18 cellular contexts compared by ENCODE assay signal in the genomic region with DNA sequence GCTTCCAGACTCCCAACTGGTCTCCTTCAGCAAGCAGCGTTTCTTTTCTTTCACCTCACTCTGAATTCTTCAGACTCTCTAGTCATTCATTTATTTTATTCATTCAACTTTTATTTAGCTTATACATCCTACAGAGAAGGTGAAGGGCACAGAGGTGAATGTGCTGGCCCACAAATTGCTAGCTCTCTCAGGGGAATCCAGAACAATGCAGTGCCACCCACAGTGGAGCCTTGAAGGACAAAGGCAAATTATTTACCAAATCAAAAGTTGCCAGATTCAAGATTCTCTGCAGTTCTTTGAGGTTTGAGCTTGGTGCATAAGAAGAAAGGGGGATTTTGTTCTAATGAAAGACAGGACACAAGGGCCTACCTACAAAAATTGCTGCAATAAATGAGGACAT. TPM values are rescaled to one million over a fixed set of nuclear protein-coding genes. Genes with fewer than 3 reads are reported as not detected.
DNase-seq lines count a peak whose midpoint lies in the region; ATAC-seq, FAIRE-seq and TF ChIP-seq lines count a peak whose summit lies in the region.
"Had no signal": no experiment of that assay in that cellular context is flagged by ENCODE, and none has a peak within 500 bp of the region (broad histone marks: within the 10 kb centered on the region; RNA-seq: fewer than 3 reads in every experiment).

No MANE protein-coding gene starts in this region.

- ATAC-seq in GM23338 (peak; percentile 38), IMR-90 (ENCODE audit: low read depth) (no peak), pancreas (no peak)
- ATAC-seq: CD8-positive, alpha-beta T cell; K562 had no signal

- H3K9me3 ChIP-seq in IMR-90 (ENCODE audit: control insufficient read depth, insufficient read depth, low read length) (no peaks in the 10 kb centered on the region), astrocyte (ENCODE audit: insufficient read depth, low read depth, low read length) (no peaks in the 10 kb centered on the region), neural progenitor cell (ENCODE audit: low read depth) (no peaks in the 10 kb centered on the region), MG63 (no peaks in the 10 kb centered on the region), pancreas (no peaks in the 10 kb centered on the region), left ventricle myocardium inferior (replicated peaks) (no peaks in the 10 kb centered on the region)
- H3K9me3 ChIP-seq: BE2C, Caco-2 had no signal

- H3K4me1 Mint-ChIP-seq in GM23338 (peaks cover 32% of the 10 kb centered on the region), astrocyte (ENCODE audit: low read depth, unreplicated experiment) (peaks cover 12% of the 10 kb centered on the region), neural progenitor cell (peaks cover 65% of the 10 kb centered on the region)

- no peaks in the 10 kb centered on the region for H3K9me2 ChIP-seq in GM23338 (ENCODE audit: insufficient read depth)

- TF ChIP-seq POLR2A in IMR-90 (IDR thresholded peaks at IDR 0.05; ENCODE audit: low read depth, low read length), result no peak

- peaks cover 16% of the 10 kb centered on the region for H3K27me3 Mint-ChIP-seq in GM23338 (ENCODE audit: insufficient read depth, low read depth, poor library complexity)
- H3K27me3 Mint-ChIP-seq in astrocyte (ENCODE audit: low read depth, unreplicated experiment), result no peaks in the 10 kb centered on the region
- H3K27me3 Mint-ChIP-seq in neural progenitor cell (ENCODE audit: insufficient read depth, low read depth), result peaks cover 2% of the 10 kb centered on the region

- H3K27ac ChIP-seq in GM23338 (ENCODE audit: low read depth) (peak overlapping the region; percentile 46; the same call in 1 of the 2 replicates), IMR-90 (ENCODE audit: insufficient read depth, low read length) (no peak overlapping the region), astrocyte (ENCODE audit: low read depth, low read length) (no peak overlapping the region), neural progenitor cell (no peak overlapping the region), pancreas (no peak overlapping the region), left ventricle myocardium inferior (replicated peaks) (no peak overlapping the region)
- H3K27ac ChIP-seq: C4-2B, GM23248 had no signal

- H3F3A ChIP-seq in GM23338 (replicated peaks; ENCODE audit: low read depth) (no peaks in the 10 kb centered on the region), neural progenitor cell (ENCODE audit: low read depth) (peaks cover 28% of the 10 kb centered on the region)

- H3K4me3 ChIP-seq in GM23338 (no peak overlapping the region), IMR-90 (ENCODE audit: insufficient read depth, low read depth, low read length) (no peak overlapping the region), astrocyte (ENCODE audit: insufficient read depth, low read depth, low read length) (no peak overlapping the region), neural progenitor cell (no peak overlapping the region), MG63 (no peak overlapping the region), pancreas (no peak overlapping the region), left ventricle myocardium inferior (no peak overlapping the region)
- H3K4me3 ChIP-seq: GM23248, K562 had no signal

- H3K9ac ChIP-seq in IMR-90 (ENCODE audit: low read depth, low read length) (no peak overlapping the region), astrocyte (ENCODE audit: low read length) (no peak overlapping the region), neural progenitor cell (no peak overlapping the region)
- H3K9ac ChIP-seq: GM23248 had no signal

- no peak overlapping the region for H3K4ac ChIP-seq in IMR-90 (ENCODE audit: low read depth, low read length)

- H3K27me3 ChIP-seq in GM23338 (ENCODE audit: insufficient read depth), result no peaks in the 10 kb centered on the region
- no peaks in the 10 kb centered on the region for H3K27me3 ChIP-seq in IMR-90 (ENCODE audit: control insufficient read depth, insufficient read depth, low read length)
- no peaks in the 10 kb centered on the region for H3K27me3 ChIP-seq in astrocyte (ENCODE audit: insufficient read depth, low read length)
- H3K27me3 ChIP-seq in neural progenitor cell, result no peaks in the 10 kb centered on the region
- H3K27me3 ChIP-seq in MG63, result no peaks in the 10 kb centered on the region
- H3K27me3 ChIP-seq in pancreas, result no peaks in the 10 kb centered on the region
- no peaks in the 10 kb centered on the region for H3K27me3 ChIP-seq in left ventricle myocardium inferior (ENCODE audit: low read depth)
- H3K27me3 ChIP-seq: BE2C had no signal

- no peak overlapping the region for H2AK9ac ChIP-seq in IMR-90 (replicated peaks; ENCODE audit: low read depth, low read length, poor library complexity)

- no peak overlapping the region for H4K91ac ChIP-seq in IMR-90 (ENCODE audit: insufficient read depth, low read depth, low read length)

- H3K4me2 ChIP-seq in GM23338 (0 out of 2 replicates have a peak overlapping the region, but pooled peaks have one; percentile 22), IMR-90 (ENCODE audit: low read depth, low read length) (no peak overlapping the region), astrocyte (ENCODE audit: low read length) (no peak overlapping the region), neural progenitor cell (no peak overlapping the region)

- CTCF ChIA-PET in IMR-90 (lab: Yijun Ruan, JAX), result no interaction called here

- H3K79me2 ChIP-seq in GM23338 (replicated peaks; ENCODE audit: insufficient read depth) (no peaks in the 10 kb centered on the region), astrocyte (ENCODE audit: insufficient read depth, low read length) (no peaks in the 10 kb centered on the region), neural progenitor cell (ENCODE audit: low read depth) (no peaks in the 10 kb centered on the region)

- no TSS peak for BruUV-seq in IMR-90 (replicated peaks; lab: Mats Ljungman, UMichigan)

- H2BK15ac ChIP-seq in IMR-90 (ENCODE audit: low read depth, low read length), result no peak overlapping the region

- H3K4me1 ChIP-seq in GM23338 (ENCODE audit: insufficient read depth), result peaks cover 24% of the 10 kb centered on the region
- H3K4me1 ChIP-seq in IMR-90 (ENCODE audit: control insufficient read depth, insufficient read depth, low read length), result peaks cover 18% of the 10 kb centered on the region
- H3K4me1 ChIP-seq in astrocyte (ENCODE audit: insufficient read depth, low read length), result peaks cover 22% of the 10 kb centered on the region
- peaks cover 38% of the 10 kb centered on the region for H3K4me1 ChIP-seq in neural progenitor cell
- no peaks in the 10 kb centered on the region for H3K4me1 ChIP-seq in pancreas
- H3K4me1 ChIP-seq in left ventricle myocardium inferior, result peaks cover 14% of the 10 kb centered on the region
- H3K4me1 ChIP-seq: BE2C, Caco-2 had no signal

- DNase-seq in GM23338 (ENCODE audit: low spot score) (no peak), IMR-90 (no peak), astrocyte (ENCODE audit: low read depth) (no peak), neural progenitor cell (ENCODE audit: low spot score) (no peak), MG63 (no peak), pancreas (no peak), left ventricle myocardium inferior (no peak), HUDEP-2 (lab: John Stamatoyannopoulos, UW; ENCODE audit: unreplicated experiment in 76 of 76) (no peak)
- DNase-seq: BE2C; Caco-2; CD8-positive, alpha-beta T cell; DMS53; GF-D8; H7 had no signal

- no peak overlapping the region for H4K8ac ChIP-seq in IMR-90 (ENCODE audit: low read depth in 2 of 2, low read length in 2 of 2)

- H2BK5ac ChIP-seq in IMR-90 (ENCODE audit: low read depth, low read length, poor library complexity, severe bottlenecking), result no peak overlapping the region

- no CpG with 5 or more reads among the region's 1 CpG for WGBS in IMR-90 (ENCODE audit: extremely low coverage in 2 of 2, insufficient read length in 1 of 2), 2 experiments
- WGBS in pancreas, 2 donors, result 64 to 77% methylated on average over 1 of the region's 1 CpG

- H3K27ac Mint-ChIP-seq in GM23338 (no peak overlapping the region), astrocyte (ENCODE audit: unreplicated experiment) (peak overlapping the region; percentile 10), neural progenitor cell (peak overlapping the region; percentile 76)
- H3K27ac Mint-ChIP-seq: CD8-positive, alpha-beta T cell had no signal

- H3K14ac ChIP-seq in IMR-90 (replicated peaks; ENCODE audit: low read depth, low read length), result no peak overlapping the region

- H4K20me1 ChIP-seq in GM23338 (replicated peaks; ENCODE audit: insufficient read depth) (no peaks in the 10 kb centered on the region), IMR-90 (ENCODE audit: insufficient read depth, low read length) (no peaks in the 10 kb centered on the region), astrocyte (ENCODE audit: insufficient read depth, low read length) (no peaks in the 10 kb centered on the region), neural progenitor cell (ENCODE audit: low read depth) (no peaks in the 10 kb centered on the region)

- H3K18ac ChIP-seq in IMR-90 (ENCODE audit: low read depth, low read length), result peak overlapping the region; percentile 49; the same call in 1 of the 2 replicates

- H3K36me3 Mint-ChIP-seq in GM23338 (ENCODE audit: low read depth) (no peaks in the 10 kb centered on the region), astrocyte (ENCODE audit: low read depth, unreplicated experiment) (no peaks in the 10 kb centered on the region), neural progenitor cell (no peaks in the 10 kb centered on the region)
- H3K36me3 Mint-ChIP-seq: CD8-positive, alpha-beta T cell had no signal

- dilution Hi-C loops in IMR-90 (cut with HindIII; ENCODE audit: low sequenced_read_pairs, unreplicated experiment), result no loop called here

- POLR2A ChIA-PET in IMR-90 (lab: Charles Lee; ENCODE audit: unreplicated experiment), result no interaction called here

- H3K9me3 Mint-ChIP-seq in GM23338, result 0 out of 3 replicates have a peak, but pooled peaks cover under 1% of the 10 kb centered on the region
- H3K9me3 Mint-ChIP-seq in astrocyte (ENCODE audit: unreplicated experiment), result no peaks in the 10 kb centered on the region
- H3K9me3 Mint-ChIP-seq in neural progenitor cell, result no peaks in the 10 kb centered on the region
- H3K9me3 Mint-ChIP-seq: CD8-positive, alpha-beta T cell had no signal

- no peak overlapping the region for H2AFZ ChIP-seq in GM23338
- H2AFZ ChIP-seq in IMR-90 (replicated peaks; ENCODE audit: low read length, poor library complexity), result no peak overlapping the region
- no peak overlapping the region for H2AFZ ChIP-seq in astrocyte (ENCODE audit: low read depth, low read length)
- H2AFZ ChIP-seq in neural progenitor cell (replicated peaks), result no peak overlapping the region
- H2AFZ ChIP-seq: GM23248 had no signal

- H3K79me1 ChIP-seq in IMR-90 (ENCODE audit: low read depth in 1 of 2, low read length in 2 of 2), result no peaks in the 10 kb centered on the region

- H3K9me1 ChIP-seq in IMR-90 (ENCODE audit: insufficient read depth, low read length), result no peaks in the 10 kb centered on the region

- intact Hi-C loops in IMR-90 (cut with micrococcal nuclease), result no loop called here
- intact Hi-C loops in pancreas (cut with DNase I), result no loop called here
- intact Hi-C loops in left ventricle myocardium inferior (cut with micrococcal nuclease), result no loop called here

- no peak overlapping the region for H3K23ac ChIP-seq in IMR-90 (ENCODE audit: low read depth, low read length)

- no peak overlapping the region for H2AK5ac ChIP-seq in IMR-90 (ENCODE audit: low read depth, low read length)

- H3K4me3 Mint-ChIP-seq in GM23338 (no peak overlapping the region), astrocyte (ENCODE audit: unreplicated experiment) (no peak overlapping the region), neural progenitor cell (no peak overlapping the region)
- H3K4me3 Mint-ChIP-seq: CD8-positive, alpha-beta T cell had no signal

- H4K5ac ChIP-seq in IMR-90 (ENCODE audit: low read depth, low read length), result peak overlapping the region; percentile 12; the same call in 1 of the 2 replicates

- in situ Hi-C loops in IMR-90 (cut with MboI; ENCODE audit: low sequenced_read_pairs), result no loop called here

- H2BK20ac ChIP-seq in IMR-90 (ENCODE audit: low read depth, low read length), result peak overlapping the region; percentile 67; the same call in 1 of the 2 replicates

- FAIRE-seq in astrocyte (lab: Jason Lieb, UNC), result no peak
- FAIRE-seq in pancreas (lab: Jason Lieb, UNC), result no peak
- FAIRE-seq: A204.1, K562 had no signal

- TF ChIP-seq CTCF in GM23338 (conservative IDR thresholded peaks at IDR 0.05; ENCODE audit: low read depth in 2 of 2), result no peak
- TF ChIP-seq CTCF in IMR-90 (conservative IDR thresholded peaks at IDR 0.05; ENCODE audit: low read depth, low read length), result no peak
- TF ChIP-seq CTCF in astrocyte (IDR thresholded peaks at IDR 0.05; ENCODE audit: insufficient read depth, low read depth, low read length), result no peak
- TF ChIP-seq CTCF in neural progenitor cell (IDR thresholded peaks at IDR 0.05), result no peak
- TF ChIP-seq CTCF in pancreas (IDR thresholded peaks at IDR 0.05), result no peak
- no peak for TF ChIP-seq CTCF in left ventricle myocardium inferior (IDR thresholded peaks at IDR 0.05; ENCODE audit: borderline replicate concordance)

- no peaks in the 10 kb centered on the region for H3K36me3 ChIP-seq in GM23338 (ENCODE audit: insufficient read depth)
- no peaks in the 10 kb centered on the region for H3K36me3 ChIP-seq in IMR-90 (ENCODE audit: control insufficient read depth, insufficient read depth, low read length)
- H3K36me3 ChIP-seq in astrocyte (ENCODE audit: insufficient read depth, low read length), result no peaks in the 10 kb centered on the region
- H3K36me3 ChIP-seq in neural progenitor cell, result no peaks in the 10 kb centered on the region
- H3K36me3 ChIP-seq in MG63, result no peaks in the 10 kb centered on the region
- no peaks in the 10 kb centered on the region for H3K36me3 ChIP-seq in pancreas
- no peaks in the 10 kb centered on the region for H3K36me3 ChIP-seq in left ventricle myocardium inferior
- H3K36me3 ChIP-seq: BE2C had no signal

- H3K56ac ChIP-seq in IMR-90 (ENCODE audit: extremely low read depth, insufficient read depth, low read length), result no peak overlapping the region

- no peak for TF ChIP-seq RAD21 in IMR-90 (IDR thresholded peaks at IDR 0.05; ENCODE audit: low read length)

- no peak overlapping the region for H2BK120ac ChIP-seq in IMR-90 (ENCODE audit: low read depth, low read length)

RNA-seq across cellular contexts. Expression of a gene that starts 29.7 kb away (rescaled TPM):
- total RNA-seq in GM23338 (2014; rRNA removed; shearing (Covaris generic)), result 1.4 and 1.7 TPM in 2 replicates
- polyA plus RNA-seq in GM23338 (2016; fragmentation: Nextera tagmentation; extraction: Ambion mirVana), result 0.96 and 1.0 TPM in 2 replicates
- total RNA-seq in IMR-90 (2012; rRNA removed), result 1.3 and 1.4 TPM in 2 replicates
- polyA plus RNA-seq in IMR-90 (2012; rRNA removed), result 0.37 and 0.48 TPM in 2 replicates
- 0.16 and 0.39 TPM in 2 replicates for polyA plus RNA-seq in IMR-90 (2012; cell fraction: cytosol; rRNA removed)
- 0.09 and 1.1 TPM in 2 replicates for polyA plus RNA-seq in IMR-90 (2012; cell fraction: nucleus; rRNA removed; ENCODE audit: low replicate concordance)
- 4.2 and 5.4 TPM in 2 replicates for total RNA-seq in astrocyte
- total RNA-seq in neural progenitor cell (ENCODE audit: low replicate concordance), result 3.3 and 5.0 TPM in 2 replicates
- total RNA-seq in MG63 (2014; rRNA removed; shearing (Covaris generic); ENCODE audit: low replicate concordance), result not detected in 2 replicates
- total RNA-seq in pancreas, result under 1 TPM in 3 of 6 donors, not detected in 3; 0.04 to 0.22 (median 0.06) TPM
- polyA plus RNA-seq in pancreas, result under 1 TPM; 0.04 to 0.05 TPM
- 0.14 TPM for total RNA-seq in left ventricle myocardium inferior
- total RNA-seq: Caco-2; CD8-positive, alpha-beta T cell; K562 had no signal
- polyA plus RNA-seq: K562 had no signal
